1 cellular context compared by ENCODE assay signal in the genomic region with DNA sequence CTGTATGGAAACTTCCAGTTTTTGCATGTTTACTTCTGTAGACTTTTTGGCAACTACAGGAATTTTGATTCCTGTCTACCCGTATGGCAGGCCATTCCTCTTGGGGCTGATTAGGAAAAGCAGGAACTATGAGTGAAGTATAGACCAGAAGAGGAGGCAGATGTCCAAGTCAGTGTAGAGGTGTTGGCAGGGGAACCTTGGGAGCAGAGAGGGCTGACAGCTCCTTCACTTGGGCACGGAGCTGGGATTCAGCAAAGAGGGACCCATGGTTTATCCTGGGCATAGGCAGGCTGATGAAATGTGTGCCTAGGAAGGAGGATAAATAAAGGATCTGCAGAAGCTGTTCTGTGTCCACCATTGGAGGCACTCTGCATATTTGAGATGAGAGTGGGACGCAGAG.
TF ChIP-seq lines count a peak whose summit lies in the region.

No MANE protein-coding gene starts in this region.

TF ChIP-seq in SK-N-SH, 30 proteins besides CTCF, POLR2A, EP300 and RAD21 (continued from another document):
- TF ChIP-seq, protein P1, sequence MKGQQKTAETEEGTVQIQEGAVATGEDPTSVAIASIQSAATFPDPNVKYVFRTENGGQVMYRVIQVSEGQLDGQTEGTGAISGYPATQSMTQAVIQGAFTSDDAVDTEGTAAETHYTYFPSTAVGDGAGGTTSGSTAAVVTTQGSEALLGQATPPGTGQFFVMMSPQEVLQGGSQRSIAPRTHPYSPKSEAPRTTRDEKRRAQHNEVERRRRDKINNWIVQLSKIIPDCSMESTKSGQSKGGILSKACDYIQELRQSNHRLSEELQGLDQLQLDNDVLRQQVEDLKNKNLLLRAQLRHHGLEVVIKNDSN (IDR thresholded peaks at IDR 0.05; ENCODE audit: borderline replicate concordance, low read depth): no peak
- TF ChIP-seq RCOR1 (IDR thresholded peaks at IDR 0.05; ENCODE audit: low read length): no peak
